ENCODE assay signal across 23 cellular contexts in genomic region chr11:105573091-105573490, GRCh38. TPM values are rescaled to one million over a fixed set of nuclear protein-coding genes. Genes with fewer than 3 reads are reported as not detected.
DNase-seq lines count a peak whose midpoint lies in the region; ATAC-seq and TF ChIP-seq lines count a peak whose summit lies in the region.
"Had no signal": no experiment of that assay in that cellular context is flagged by ENCODE, and none has a peak within 500 bp of the region (broad histone marks: within the 10 kb centered on the region; RNA-seq: fewer than 3 reads in every experiment).

No MANE protein-coding gene starts in this region.

- no peak overlapping the region for H2BK5ac ChIP-seq in IMR-90 (ENCODE audit: low read depth, low read length, poor library complexity, severe bottlenecking)

- no peak overlapping the region for H3K18ac ChIP-seq in IMR-90 (ENCODE audit: low read depth, low read length)

- POLR2A ChIA-PET in IMR-90 (lab: Charles Lee; ENCODE audit: unreplicated experiment) = no interaction called here

- no peak overlapping the region for H2AFZ ChIP-seq in IMR-90 (replicated peaks; ENCODE audit: low read length, poor library complexity)
- no peak overlapping the region for H2AFZ ChIP-seq in osteoblast (ENCODE audit: low read length)
- H2AFZ ChIP-seq: GM23248 had no signal

- DNase-seq in IMR-90 = peak; percentile 41
- peak; percentile 29 for DNase-seq in astrocyte of the spinal cord (ENCODE audit: low read depth, low spot score)
- peak; percentile 3 for DNase-seq in fibroblast of peridontal ligament (ENCODE audit: extremely low read depth)
- peak; percentile 23 for DNase-seq in osteoblast (ENCODE audit: insufficient read length, low spot score, missing footprints)
- DNase-seq in stimulated activated CD8-positive, alpha-beta memory T cell treated with anti-CD3 and anti-CD28 coated beads, Interleukin-4, amount 100 ng/mL, for 48 hours = no peak
- no peak for DNase-seq in NCI-H1436 (lab: John Stamatoyannopoulos, UW)
- no peak for DNase-seq in activated naive CD4-positive, alpha-beta T cell treated with anti-CD3 and anti-CD28 coated beads for 36 hours
- DNase-seq: AML-193; CD4-positive, alpha-beta memory T cell; COR-L47; GM23248; H7; KBM-7; MG63; NCI-H1105 treated with DMSO at 0.1 percent for 48 hours; NCI-H1694; NCI-H2081; NCI-H2171; NCI-H345; NCI-H524; NCI-H748 treated with DMSO at 0.1 percent for 48 hours; SK-N-SH had no signal

- H3K27me3 ChIP-seq in IMR-90 (ENCODE audit: control insufficient read depth, insufficient read depth, low read length) (no peaks in the 10 kb centered on the region), osteoblast (ENCODE audit: insufficient read depth, low read length) (no peaks in the 10 kb centered on the region)
- H3K27me3 ChIP-seq: BLaER1 treated with 17β-estradiol and CSF1 and Interleukin-3, amounts not matched to agents 10 nM and 100 nM; MG63 had no signal

- no peaks in the 10 kb centered on the region for H4K20me1 ChIP-seq in IMR-90 (ENCODE audit: insufficient read depth, low read length)
- no peaks in the 10 kb centered on the region for H4K20me1 ChIP-seq in osteoblast (ENCODE audit: insufficient read depth, low read length)
- H4K20me1 ChIP-seq: BLaER1 treated with 17β-estradiol and CSF1 and Interleukin-3, amounts not matched to agents 10 nM and 100 nM had no signal

- H4K5ac ChIP-seq in IMR-90 (ENCODE audit: low read depth, low read length) = no peak overlapping the region

- in situ Hi-C loops in IMR-90 (cut with MboI; ENCODE audit: low sequenced_read_pairs) = no loop called here
- in situ Hi-C loops in astrocyte of the spinal cord (cut with HindIII; ENCODE audit: low sequenced_read_pairs) = no loop called here

- no peak overlapping the region for H3K23ac ChIP-seq in IMR-90 (ENCODE audit: low read depth, low read length)

- no peak overlapping the region for H3K4me2 ChIP-seq in IMR-90 (ENCODE audit: low read depth, low read length)
- no peak overlapping the region for H3K4me2 ChIP-seq in osteoblast (ENCODE audit: insufficient read depth, low read length)
- H3K4me2 ChIP-seq: BLaER1 treated with 17β-estradiol and CSF1 and Interleukin-3, amounts not matched to agents 10 nM and 100 nM; SK-N-SH had no signal

- TF ChIP-seq CTCF in IMR-90 (conservative IDR thresholded peaks at IDR 0.05; ENCODE audit: low read depth, low read length) = no peak
- no peak for TF ChIP-seq CTCF in astrocyte of the spinal cord (IDR thresholded peaks at IDR 0.05; ENCODE audit: low read depth, low read length)
- TF ChIP-seq CTCF in osteoblast (IDR thresholded peaks at IDR 0.05; ENCODE audit: extremely low read depth, low read depth, low read length) = no peak

- TF ChIP-seq POLR2A in IMR-90 (IDR thresholded peaks at IDR 0.05; ENCODE audit: low read depth, low read length) = no peak

- H2BK20ac ChIP-seq in IMR-90 (ENCODE audit: low read depth, low read length) = no peak overlapping the region

- dilution Hi-C loops in IMR-90 (cut with HindIII; ENCODE audit: low sequenced_read_pairs, unreplicated experiment) = no loop called here

- CTCF ChIA-PET in IMR-90 (lab: Yijun Ruan, JAX) = no interaction called here
- CTCF ChIA-PET in activated naive CD4-positive, alpha-beta T cell treated with anti-CD3 and anti-CD28 coated beads for 36 hours (lab: Charles Lee) = no interaction called here

- H3K36me3 ChIP-seq in IMR-90 (ENCODE audit: control insufficient read depth, insufficient read depth, low read length) (no peaks in the 10 kb centered on the region), osteoblast (ENCODE audit: insufficient read depth, low read length) (no peaks in the 10 kb centered on the region)
- H3K36me3 ChIP-seq: BLaER1 treated with 17β-estradiol and CSF1 and Interleukin-3, amounts not matched to agents 10 nM and 100 nM; MG63 had no signal

- no peaks in the 10 kb centered on the region for H3K9me3 Mint-ChIP-seq in activated naive CD4-positive, alpha-beta T cell treated with anti-CD3 and anti-CD28 coated beads for 36 hours
- H3K9me3 Mint-ChIP-seq: CD4-positive, alpha-beta memory T cell had no signal

- H3K4me3 ChIP-seq in IMR-90 (ENCODE audit: insufficient read depth, low read depth, low read length) = no peak overlapping the region
- no peak overlapping the region for H3K4me3 ChIP-seq in astrocyte of the spinal cord (ENCODE audit: low read depth, low read length)
- H3K4me3 ChIP-seq in osteoblast (ENCODE audit: insufficient read depth, low read length) = no peak overlapping the region
- H3K4me3 ChIP-seq: BLaER1 treated with 17β-estradiol and CSF1 and Interleukin-3, amounts not matched to agents 10 nM and 100 nM; GM23248; MG63 had no signal

- H2BK15ac ChIP-seq in IMR-90 (ENCODE audit: low read depth, low read length) = no peak overlapping the region

- ATAC-seq in IMR-90 (ENCODE audit: low read depth) = 0 out of 2 replicates have a peak, but pooled peaks have one; percentile 37

- H3K79me2 ChIP-seq in osteoblast (ENCODE audit: insufficient read depth, low read length) = no peaks in the 10 kb centered on the region

- H4K8ac ChIP-seq in IMR-90 (ENCODE audit: low read depth in 2 of 2, low read length in 2 of 2) = no peak overlapping the region

- no peak overlapping the region for H3K56ac ChIP-seq in IMR-90 (ENCODE audit: extremely low read depth, insufficient read depth, low read length)

- no peaks in the 10 kb centered on the region for H3K79me1 ChIP-seq in IMR-90 (ENCODE audit: low read depth in 1 of 2, low read length in 2 of 2)

- H3K9me1 ChIP-seq in IMR-90 (ENCODE audit: insufficient read depth, low read length) = no peaks in the 10 kb centered on the region

- no peak overlapping the region for H3K27ac ChIP-seq in IMR-90 (ENCODE audit: insufficient read depth, low read length)
- no peak overlapping the region for H3K27ac ChIP-seq in osteoblast (ENCODE audit: low read depth, low read length)
- H3K27ac ChIP-seq: BLaER1 treated with 17β-estradiol and CSF1 and Interleukin-3, amounts not matched to agents 10 nM and 100 nM; GM23248 had no signal

- no peaks in the 10 kb centered on the region for H3K27me3 Mint-ChIP-seq in activated naive CD4-positive, alpha-beta T cell treated with anti-CD3 and anti-CD28 coated beads for 36 hours (ENCODE audit: low read depth)

- H2AK5ac ChIP-seq in IMR-90 (ENCODE audit: low read depth, low read length) = no peak overlapping the region

- H3K4me3 Mint-ChIP-seq in activated naive CD4-positive, alpha-beta T cell treated with anti-CD3 and anti-CD28 coated beads for 36 hours = no peak overlapping the region
- H3K4me3 Mint-ChIP-seq: CD4-positive, alpha-beta memory T cell had no signal

- no peak overlapping the region for H2BK120ac ChIP-seq in IMR-90 (ENCODE audit: low read depth, low read length)

- no peak overlapping the region for H3K4ac ChIP-seq in IMR-90 (ENCODE audit: low read depth, low read length)

- H3K4me1 ChIP-seq in IMR-90 (ENCODE audit: control insufficient read depth, insufficient read depth, low read length) = peaks cover 2% of the 10 kb centered on the region
- H3K4me1 ChIP-seq in osteoblast (ENCODE audit: insufficient read depth, low read length) = no peaks in the 10 kb centered on the region
- H3K4me1 ChIP-seq: BLaER1 treated with 17β-estradiol and CSF1 and Interleukin-3, amounts not matched to agents 10 nM and 100 nM had no signal

- no peaks in the 10 kb centered on the region for H3K4me1 Mint-ChIP-seq in activated naive CD4-positive, alpha-beta T cell treated with anti-CD3 and anti-CD28 coated beads for 36 hours (ENCODE audit: low read depth)
- H3K4me1 Mint-ChIP-seq: CD4-positive, alpha-beta memory T cell had no signal

- H3K14ac ChIP-seq in IMR-90 (replicated peaks; ENCODE audit: low read depth, low read length) = no peak overlapping the region

- H3K27ac Mint-ChIP-seq in activated naive CD4-positive, alpha-beta T cell treated with anti-CD3 and anti-CD28 coated beads for 36 hours = no peak overlapping the region
- H3K27ac Mint-ChIP-seq: CD4-positive, alpha-beta memory T cell had no signal

- BruUV-seq in IMR-90 (replicated peaks; lab: Mats Ljungman, UMichigan) = no TSS peak

- H3K9me3 ChIP-seq in IMR-90 (ENCODE audit: control insufficient read depth, insufficient read depth, low read length) (no peaks in the 10 kb centered on the region), osteoblast (ENCODE audit: low read depth, low read length) (no peaks in the 10 kb centered on the region)
- H3K9me3 ChIP-seq: BLaER1 treated with 17β-estradiol and CSF1 and Interleukin-3, amounts not matched to agents 10 nM and 100 nM; MG63; SK-N-SH had no signal

- no peak overlapping the region for H2AK9ac ChIP-seq in IMR-90 (replicated peaks; ENCODE audit: low read depth, low read length, poor library complexity)

- no CpG with 5 or more reads among the region's 3 CpGs for WGBS in IMR-90 (ENCODE audit: extremely low coverage in 2 of 2, insufficient read length in 1 of 2), 2 experiments

- no peak overlapping the region for H4K91ac ChIP-seq in IMR-90 (ENCODE audit: insufficient read depth, low read depth, low read length)

- H3K9ac ChIP-seq in IMR-90 (ENCODE audit: low read depth, low read length) = no peak overlapping the region
- H3K9ac ChIP-seq: BLaER1 treated with 17β-estradiol and CSF1 and Interleukin-3, amounts not matched to agents 10 nM and 100 nM; GM23248; SK-N-SH had no signal

- H3K36me3 Mint-ChIP-seq in activated naive CD4-positive, alpha-beta T cell treated with anti-CD3 and anti-CD28 coated beads for 36 hours (ENCODE audit: low read depth) = no peaks in the 10 kb centered on the region
- H3K36me3 Mint-ChIP-seq: CD4-positive, alpha-beta memory T cell had no signal

- intact Hi-C loops in IMR-90 (cut with micrococcal nuclease) = no loop called here
- intact Hi-C loops in activated naive CD4-positive, alpha-beta T cell treated with anti-CD3 and anti-CD28 coated beads for 36 hours (cut with micrococcal nuclease) = no loop called here

- TF ChIP-seq RAD21 in IMR-90 (IDR thresholded peaks at IDR 0.05; ENCODE audit: low read length) = no peak

TF ChIP-seq in IMR-90, 13 proteins besides CTCF, POLR2A, EP300 and RAD21 (continues in another document):
- TF ChIP-seq SMC3 (IDR thresholded peaks at IDR 0.05; ENCODE audit: low read depth, low read length) (no peak), BHLHE40 (IDR thresholded peaks at IDR 0.05; ENCODE audit: low read depth, low read length) (no peak), NFE2L2 (IDR thresholded peaks at IDR 0.05; ENCODE audit: low read depth, low read length) (no peak), MAZ (IDR thresholded peaks at IDR 0.05; ENCODE audit: borderline replicate concordance, low read depth, low read length) (no peak), CEBPB (IDR thresholded peaks at IDR 0.05; ENCODE audit: low read depth, low read length) (no peak), RCOR1 (IDR thresholded peaks at IDR 0.05; ENCODE audit: insufficient replicate concordance, low read length) (no peak)

RNA-seq across cellular contexts. Expression of gene GRIA4, which starts 36.8 kb away (rescaled TPM):
- total RNA-seq in IMR-90 (2012; rRNA removed) (0.36 and 0.56 TPM in 2 replicates), osteoblast (not detected in 2 replicates)
- polyA plus RNA-seq in IMR-90 (2012; rRNA removed) = 0.14 and 1.0 TPM in 2 replicates
- polyA plus RNA-seq in IMR-90 (2012; cell fraction: cytosol; rRNA removed) = 0.02 and 0.12 TPM in 2 replicates
- 0.03 and 0.14 TPM in 2 replicates for polyA plus RNA-seq in IMR-90 (2012; cell fraction: nucleus; rRNA removed; ENCODE audit: low replicate concordance)
- total RNA-seq in activated naive CD4-positive, alpha-beta T cell treated with anti-CD3 and anti-CD28 coated beads for 36 hours = not detected
- total RNA-seq: CD4-positive, alpha-beta memory T cell; GM23248 had no signal
- polyA plus RNA-seq: CD4-positive, alpha-beta memory T cell; GM23248 had no signal

Comparison
In these comparisons a context has a peak if more than half of its experiments do, and no peak if none do; other contexts are left out.
1. DNase-seq: peak in IMR-90 (single experiment), astrocyte of the spinal cord (single experiment), fibroblast of peridontal ligament (single experiment) and osteoblast (single experiment); none in stimulated activated CD8-positive, alpha-beta memory T cell treated with anti-CD3 and anti-CD28 coated beads, Interleukin-4, amount 100 ng/mL, for 48 hours (single experiment), NCI-H1436 (single experiment) and activated naive CD4-positive, alpha-beta T cell treated with anti-CD3 and anti-CD28 coated beads for 36 hours (single experiment).